In genomic region chr17:21707131-21707530, GRCh38 we compare ENCODE assay signal across 5 cellular contexts. TPM values are rescaled to one million over a fixed set of nuclear protein-coding genes. Genes with fewer than 3 reads are reported as not detected.
"Had no signal": no experiment of that assay in that cellular context is flagged by ENCODE, and none has a peak within 500 bp of the region (broad histone marks: within the 10 kb centered on the region; RNA-seq: fewer than 3 reads in every experiment).

No MANE protein-coding gene starts in this region.

RNA-seq across cellular contexts. Expression of gene KCNJ18, which starts 14.8 kb away (rescaled TPM):
- total RNA-seq: M059J, Peyer's patch, Right ventricle myocardium superior, SJSA1 had no signal
- polyA plus RNA-seq: SK-N-SH had no signal
